20 cellular contexts compared by ENCODE assay signal in genomic region chr1:10869933-10870332, GRCh38.
"Had no signal": no experiment of that assay in that cellular context is flagged by ENCODE, and none has a peak within 500 bp of the region (broad histone marks: within the 10 kb centered on the region; RNA-seq: fewer than 3 reads in every experiment).

No MANE protein-coding gene starts in this region.

- H3K27ac ChIP-seq: coronary artery, dorsolateral prefrontal cortex, esophagus muscularis mucosa, foreskin keratinocyte, gastroesophageal sphincter, heart left ventricle, hepatocyte, left lung had no signal

- H3K4me2 ChIP-seq: hepatocyte had no signal

- DNase-seq: dermis blood vessel endothelial cell; dorsolateral prefrontal cortex; effector CD4-positive, alpha-beta T cell; effector memory CD4-positive, alpha-beta T cell; foreskin keratinocyte; heart left ventricle; hypothalamus; immature natural killer cell; islet precursor cell; left cardiac atrium; left ventricle myocardium superior; mammary epithelial cell; mesendoderm; midbrain had no signal

- H2AFZ ChIP-seq: hepatocyte had no signal

- H3K9me3 ChIP-seq: esophagus muscularis mucosa, gastroesophageal sphincter, heart left ventricle, left lung had no signal

- H3K79me2 ChIP-seq: hepatocyte had no signal

- H3K4me3 ChIP-seq: coronary artery, dorsolateral prefrontal cortex, esophagus muscularis mucosa, gastroesophageal sphincter, heart left ventricle, hepatocyte, left lung, lung had no signal

- H3K36me3 ChIP-seq: esophagus muscularis mucosa, gastroesophageal sphincter, heart left ventricle, left lung had no signal

- H3K4me1 ChIP-seq: foreskin keratinocyte had no signal
